In genomic region chr2:43160778-43161177, GRCh38 we compare ENCODE assay signal across 12 cellular contexts.
DNase-seq lines count a peak whose midpoint lies in the region; ATAC-seq and TF ChIP-seq lines count a peak whose summit lies in the region.
"Had no signal": no experiment of that assay in that cellular context is flagged by ENCODE, and none has a peak within 500 bp of the region (broad histone marks: within the 10 kb centered on the region; RNA-seq: fewer than 3 reads in every experiment).

No MANE protein-coding gene starts in this region.

- H3K36me3 Mint-ChIP-seq in activated naive CD8-positive, alpha-beta T cell treated with anti-CD3 and anti-CD28 coated beads for 36 hours, result no peaks in the 10 kb centered on the region
- no peaks in the 10 kb centered on the region for H3K36me3 Mint-ChIP-seq in activated T-cell treated with anti-CD3 and anti-CD28 coated beads, Interleukin-2, amount 50 U/mL, for 4 hours (ENCODE audit: insufficient read depth)

- H3K4me1 ChIP-seq in right cardiac atrium (ENCODE audit: control insufficient read depth, insufficient read depth, low read length) (peaks cover 12% of the 10 kb centered on the region), mucosa of descending colon (ENCODE audit: low read depth) (peaks cover 72% of the 10 kb centered on the region)

- 64% methylated on average over 5 of the region's 5 CpGs for WGBS in right cardiac atrium

- H3K4me3 Mint-ChIP-seq in activated naive CD8-positive, alpha-beta T cell treated with anti-CD3 and anti-CD28 coated beads for 36 hours, result no peak overlapping the region
- no peak overlapping the region for H3K4me3 Mint-ChIP-seq in activated T-cell treated with anti-CD3 and anti-CD28 coated beads, Interleukin-2, amount 50 U/mL, for 4 hours

- H3K27me3 Mint-ChIP-seq in activated naive CD8-positive, alpha-beta T cell treated with anti-CD3 and anti-CD28 coated beads for 36 hours, result no peaks in the 10 kb centered on the region
- no peaks in the 10 kb centered on the region for H3K27me3 Mint-ChIP-seq in activated T-cell treated with anti-CD3 and anti-CD28 coated beads, Interleukin-2, amount 50 U/mL, for 4 hours (ENCODE audit: low read depth)

- no peaks in the 10 kb centered on the region for H3K9me3 ChIP-seq in right cardiac atrium (ENCODE audit: control insufficient read depth, low read length)
- H3K9me3 ChIP-seq in mucosa of descending colon, result no peaks in the 10 kb centered on the region
- H3K9me3 ChIP-seq: SK-N-SH, thyroid gland had no signal

- no peaks in the 10 kb centered on the region for H3K27me3 ChIP-seq in right cardiac atrium (ENCODE audit: control insufficient read depth, insufficient read depth)
- H3K27me3 ChIP-seq: thyroid gland had no signal

- H3K4me3 ChIP-seq in right cardiac atrium (ENCODE audit: low read length), result no peak overlapping the region
- no peak overlapping the region for H3K4me3 ChIP-seq in mucosa of descending colon
- H3K4me3 ChIP-seq: thyroid gland had no signal

- H3K27ac Mint-ChIP-seq in activated naive CD8-positive, alpha-beta T cell treated with anti-CD3 and anti-CD28 coated beads for 36 hours, result peak overlapping the region; percentile 98

- peak overlapping the region; percentile 49 for H3K27ac ChIP-seq in right cardiac atrium (ENCODE audit: low read length)

- H3K4me1 Mint-ChIP-seq in activated naive CD8-positive, alpha-beta T cell treated with anti-CD3 and anti-CD28 coated beads for 36 hours, result peaks cover 56% of the 10 kb centered on the region
- peaks cover 73% of the 10 kb centered on the region for H3K4me1 Mint-ChIP-seq in activated T-cell treated with anti-CD3 and anti-CD28 coated beads, Interleukin-2, amount 50 U/mL, for 4 hours (ENCODE audit: low read depth)

- H3K9me3 Mint-ChIP-seq in activated naive CD8-positive, alpha-beta T cell treated with anti-CD3 and anti-CD28 coated beads for 36 hours, result no peaks in the 10 kb centered on the region
- H3K9me3 Mint-ChIP-seq in activated T-cell treated with anti-CD3 and anti-CD28 coated beads, Interleukin-2, amount 50 U/mL, for 4 hours, result no peaks in the 10 kb centered on the region

- ATAC-seq in right cardiac atrium (no peak), mucosa of descending colon (peak; percentile 37), omental fat pad (ENCODE audit: low FRiP score) (no peak)
- ATAC-seq in activated T-cell treated with anti-CD3 and anti-CD28 coated beads, Interleukin-2, amount 50 U/mL, for 4 hours, result no peak

- no peaks in the 10 kb centered on the region for H3K36me3 ChIP-seq in mucosa of descending colon (ENCODE audit: low read depth)
- H3K36me3 ChIP-seq: thyroid gland had no signal

- TF ChIP-seq CTCF in mucosa of descending colon (IDR thresholded peaks at IDR 0.05) (no peak), omental fat pad (IDR thresholded peaks at IDR 0.05) (no peak)

- intact Hi-C loops in right cardiac atrium (cut with DNase I), result loop anchor here in 2 of 4 donors (5.0 to 10.0 kb wide), 2 partner anchors 54 to 57 kb away; no protein-coding TSS in a partner anchor
- intact Hi-C loops in cardiac septum (cut with DNase I), result loop anchor here (5.0 kb wide), 1 partner anchor 52 kb away; no protein-coding TSS in a partner anchor
- intact Hi-C loops in mucosa of descending colon (cut with DNase I, micrococcal nuclease), result no loop called here

- DNase-seq in right cardiac atrium (peak in 1 of 3 donors; percentile 46), cardiac septum (ENCODE audit: low spot score) (no peak), mucosa of descending colon (peak in 2 of 3 donors; percentile 72 to 81), omental fat pad (ENCODE audit: low spot score) (no peak), HuH-7 (ENCODE audit: low spot score) (no peak)
- no peak for DNase-seq in activated naive CD8-positive, alpha-beta T cell treated with anti-CD3 and anti-CD28 coated beads for 36 hours
- DNase-seq in activated CD4-positive, CD25-positive, alpha-beta regulatory T cell treated with anti-CD3 and anti-CD28 coated beads, Interleukin-2, amount 50 U/mL, for 72 hours, result no peak
- DNase-seq in activated T-cell treated with anti-CD3 and anti-CD28 coated beads, Interleukin-2, amount 50 U/mL, for 4 hours, result no peak
- DNase-seq: activated CD4-positive, CD25-positive, alpha-beta regulatory T cell; glutamatergic neuron; SK-N-SH; thyroid gland had no signal

Comparison
In these comparisons a context has a peak if more than half of its experiments do, and no peak if none do; other contexts are left out.
1. DNase-seq: peak in mucosa of descending colon (2 of 3); none in cardiac septum (single experiment), activated naive CD8-positive, alpha-beta T cell treated with anti-CD3 and anti-CD28 coated beads for 36 hours (single experiment), activated CD4-positive, CD25-positive, alpha-beta regulatory T cell treated with anti-CD3 and anti-CD28 coated beads, Interleukin-2, amount 50 U/mL, for 72 hours (single experiment), omental fat pad (single experiment), activated T-cell treated with anti-CD3 and anti-CD28 coated beads, Interleukin-2, amount 50 U/mL, for 4 hours (single experiment) and HuH-7 (single experiment).